ENCODE assay signal across 18 cellular contexts in the genomic region with DNA sequence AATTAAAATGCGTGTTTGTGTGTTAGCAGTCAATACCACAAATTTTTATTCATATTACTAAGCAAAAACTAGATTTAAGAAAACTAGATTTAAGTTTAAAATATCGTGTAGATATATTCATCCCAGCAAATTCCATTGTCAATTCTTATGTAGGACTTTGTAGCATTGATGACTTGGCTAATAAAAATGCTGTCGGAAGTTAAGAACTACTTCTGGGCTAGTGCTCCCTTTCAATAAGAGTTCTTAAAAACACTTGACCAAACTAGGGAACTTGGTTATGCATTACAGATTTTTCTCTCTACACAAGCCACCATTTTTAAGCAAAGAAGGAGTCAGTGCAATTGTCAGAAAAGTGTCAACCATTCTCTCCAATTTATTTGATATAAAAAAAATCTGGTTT.
"Had no signal": no experiment of that assay in that cellular context is flagged by ENCODE, and none has a peak within 500 bp of the region (broad histone marks: within the 10 kb centered on the region; RNA-seq: fewer than 3 reads in every experiment).

No MANE protein-coding gene starts in this region.

- DNase-seq: activated CD4-positive, alpha-beta T cell treated with anti-CD3 and anti-CD28 coated beads, Interleukin-2, amount 50 U/mL, for 1 hour; activated naive CD4-positive, alpha-beta T cell treated with anti-CD3 and anti-CD28 coated beads for 36 hours; activated T-cell treated with anti-CD3 and anti-CD28 coated beads for 4 hours; mesenchymal stem cell; nephron progenitor cell; occipital lobe; psoas muscle; sigmoid colon; stimulated activated CD4-positive, alpha-beta T cell treated with anti-CD3 and anti-CD28 coated beads, Interleukin-1b, Interleukin-23, amount 100 ng/mL, for 48 hours; T-cell; T-helper 9 cell had no signal

- H3K4me1 ChIP-seq: ascending aorta, esophagus muscularis mucosa had no signal

- H3K4me3 ChIP-seq: ascending aorta, cardiac muscle cell, esophagus muscularis mucosa, hepatocyte, psoas muscle, sigmoid colon had no signal

- H3K36me3 Mint-ChIP-seq: T-cell had no signal

- H3K9me3 ChIP-seq: ascending aorta, esophagus muscularis mucosa, psoas muscle, sigmoid colon had no signal

- H3K27ac ChIP-seq: ascending aorta, cardiac muscle cell, esophagus muscularis mucosa, psoas muscle, sigmoid colon had no signal

- H3K9me3 Mint-ChIP-seq: activated naive CD4-positive, alpha-beta T cell treated with anti-CD3 and anti-CD28 coated beads for 36 hours; activated T-helper 17 cell treated with anti-CD3 and anti-CD28 coated beads, Interleukin-2, amount 50 U/mL, for 72 hours; nephron progenitor cell; T-cell had no signal

- H3K36me3 ChIP-seq: ascending aorta, cardiac muscle cell, esophagus muscularis mucosa, sigmoid colon had no signal

- ATAC-seq: left lobe of liver had no signal

- H3K4me3 Mint-ChIP-seq: activated naive CD4-positive, alpha-beta T cell treated with anti-CD3 and anti-CD28 coated beads for 36 hours; nephron progenitor cell; stimulated activated naive CD8-positive, alpha-beta T cell treated with anti-CD3 and anti-CD28 coated beads, Interleukin-15, amount 100 ng/mL, for 72 hours; T-cell had no signal

- H3K27me3 ChIP-seq: ascending aorta, cardiac muscle cell, esophagus muscularis mucosa, hepatocyte, sigmoid colon had no signal
